2 cellular contexts compared by ENCODE assay signal in the genomic region with DNA sequence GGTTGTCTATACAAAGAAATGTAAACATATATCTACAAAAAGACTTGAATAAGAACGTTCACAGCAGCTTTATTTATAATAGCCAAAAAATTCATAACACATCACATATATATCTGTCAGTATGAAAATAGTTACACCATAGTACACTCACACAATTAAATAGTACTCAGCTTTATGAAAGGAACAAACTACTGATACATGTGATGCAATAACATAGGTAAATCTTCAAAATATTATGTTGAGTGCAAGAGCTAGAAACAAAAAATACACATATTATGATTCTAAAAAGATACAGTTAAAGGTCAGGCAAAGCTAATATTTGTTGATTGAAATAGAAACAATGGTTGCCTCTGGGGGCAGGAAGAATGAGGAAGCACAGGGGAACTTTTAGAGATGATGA.
TF ChIP-seq lines count a peak whose summit lies in the region.

No MANE protein-coding gene starts in this region.

TF ChIP-seq in HepG2, 621 proteins besides CTCF, POLR2A, EP300 and RAD21:
- TF ChIP-seq CEBPB (IDR thresholded peaks at IDR 0.05; ENCODE audit: borderline replicate concordance, low read depth, low read length) (peak; percentile 57; the same call in 1 of the 2 replicates), NR1H2 (CRISPR knock-in tag; IDR thresholded peaks at IDR 0.05; ENCODE audit: borderline replicate concordance, low read depth) (no peak)

TF ChIP-seq in GM12878, 131 proteins besides CTCF, POLR2A, EP300 and RAD21:
- TF ChIP-seq HDAC2 (IDR thresholded peaks at IDR 0.05) (no peak), SREBF2 (IDR thresholded peaks at IDR 0.05; ENCODE audit: low read length) (no peak), TCF3 (IDR thresholded peaks at IDR 0.05; ENCODE audit: borderline replicate concordance, insufficient read depth, low read depth, low read length) (no peak), PBX3 (IDR thresholded peaks at IDR 0.05; ENCODE audit: insufficient replicate concordance, low read depth, low read length) (no peak), ATF7 (IDR thresholded peaks at IDR 0.05; ENCODE audit: low read depth) (no peak), BHLHE40 (IDR thresholded peaks at IDR 0.05; ENCODE audit: borderline replicate concordance in 1 of 2, low read depth in 2 of 2, low read length in 1 of 2) (no peak), ZNF592 (IDR thresholded peaks at IDR 0.05) (no peak), MXI1 (IDR thresholded peaks at IDR 0.05; ENCODE audit: low read depth, low read length) (no peak)
TF ChIP-seq in GM12878: peak in this region for 0.
